In genomic region chr11:15627560-15627959, GRCh38 we compare ENCODE assay signal across 23 cellular contexts.
DNase-seq lines count a peak whose midpoint lies in the region; ATAC-seq, FAIRE-seq and TF ChIP-seq lines count a peak whose summit lies in the region.
"Had no signal": no experiment of that assay in that cellular context is flagged by ENCODE, and none has a peak within 500 bp of the region (broad histone marks: within the 10 kb centered on the region; RNA-seq: fewer than 3 reads in every experiment).

No MANE protein-coding gene starts in this region.

- no peak overlapping the region for H2BK20ac ChIP-seq in IMR-90 (ENCODE audit: low read depth, low read length)

- H4K5ac ChIP-seq in IMR-90 (ENCODE audit: low read depth, low read length): no peak overlapping the region

- peaks cover 9% of the 10 kb centered on the region for H3K27me3 ChIP-seq in IMR-90 (ENCODE audit: control insufficient read depth, insufficient read depth, low read length)
- H3K27me3 ChIP-seq in bronchial epithelial cell (ENCODE audit: control insufficient read depth, insufficient read depth, low read length): no peaks in the 10 kb centered on the region
- H3K27me3 ChIP-seq in mesenchymal stem cell (ENCODE audit: control insufficient read depth in 1 of 2, insufficient read depth in 1 of 2, low read length in 2 of 2): peaks cover 0 to 27% of the 10 kb centered on the region in 2 experiments
- no peaks in the 10 kb centered on the region for H3K27me3 ChIP-seq in lower lobe of right lung (ENCODE audit: low read depth)
- no peaks in the 10 kb centered on the region for H3K27me3 ChIP-seq in prostate gland (replicated peaks; ENCODE audit: insufficient read depth)
- H3K27me3 ChIP-seq: ovary had no signal

- H3K79me1 ChIP-seq in IMR-90 (ENCODE audit: low read depth in 1 of 2, low read length in 2 of 2) (no peaks in the 10 kb centered on the region), mesenchymal stem cell (replicated peaks; ENCODE audit: low read length, poor library complexity, severe bottlenecking) (no peaks in the 10 kb centered on the region)

- no peak overlapping the region for H2AK5ac ChIP-seq in IMR-90 (ENCODE audit: low read depth, low read length)
- no peak overlapping the region for H2AK5ac ChIP-seq in mesenchymal stem cell (ENCODE audit: low read length, severe bottlenecking)

- H3K4ac ChIP-seq in IMR-90 (ENCODE audit: low read depth, low read length) (no peak overlapping the region), mesenchymal stem cell (ENCODE audit: low read depth in 1 of 2, low read length in 2 of 2) (no peak overlapping the region)

- H4K91ac ChIP-seq in IMR-90 (ENCODE audit: insufficient read depth, low read depth, low read length) (no peak overlapping the region), mesenchymal stem cell (ENCODE audit: low read length) (no peak overlapping the region)

- BruUV-seq in IMR-90 (replicated peaks; lab: Mats Ljungman, UMichigan): no TSS peak

- dilution Hi-C loops in IMR-90 (cut with HindIII; ENCODE audit: low sequenced_read_pairs, unreplicated experiment): no loop called here

- no peak overlapping the region for H2AK9ac ChIP-seq in IMR-90 (replicated peaks; ENCODE audit: low read depth, low read length, poor library complexity)

- H3K4me3 ChIP-seq in IMR-90 (ENCODE audit: insufficient read depth, low read depth, low read length) (no peak overlapping the region), bronchial epithelial cell (ENCODE audit: low read depth, low read length) (no peak overlapping the region), mesenchymal stem cell (ENCODE audit: insufficient read depth in 1 of 2, low read depth in 1 of 2, low read length in 2 of 2) (no peak overlapping the region), lower lobe of right lung (no peak overlapping the region), prostate gland (no peak overlapping the region)
- H3K4me3 ChIP-seq: GM23338, ovary, sigmoid colon, SJSA1, thoracic aorta had no signal

- no peaks in the 10 kb centered on the region for H3K9me1 ChIP-seq in IMR-90 (ENCODE audit: insufficient read depth, low read length)

- H3K9me3 ChIP-seq in IMR-90 (ENCODE audit: control insufficient read depth, insufficient read depth, low read length) (no peaks in the 10 kb centered on the region), mesenchymal stem cell (ENCODE audit: control insufficient read depth, low read length) (no peaks in the 10 kb centered on the region), lower lobe of right lung (no peaks in the 10 kb centered on the region), prostate gland (no peaks in the 10 kb centered on the region)
- H3K9me3 ChIP-seq: ovary, sigmoid colon, SJSA1, thoracic aorta had no signal

- H4K20me1 ChIP-seq in IMR-90 (ENCODE audit: insufficient read depth, low read length): no peaks in the 10 kb centered on the region

- POLR2A ChIA-PET in IMR-90 (lab: Charles Lee; ENCODE audit: unreplicated experiment): no interaction called here

- H3K4me1 ChIP-seq in IMR-90 (ENCODE audit: control insufficient read depth, insufficient read depth, low read length): peaks cover 7% of the 10 kb centered on the region
- H3K4me1 ChIP-seq in mesenchymal stem cell (ENCODE audit: control insufficient read depth, insufficient read depth, low read depth, low read length): no peaks in the 10 kb centered on the region
- H3K4me1 ChIP-seq in lower lobe of right lung: no peaks in the 10 kb centered on the region
- H3K4me1 ChIP-seq in prostate gland (replicated peaks): no peaks in the 10 kb centered on the region
- H3K4me1 ChIP-seq: sigmoid colon had no signal

- H4K8ac ChIP-seq in IMR-90 (ENCODE audit: low read depth in 2 of 2, low read length in 2 of 2): no peak overlapping the region
- peak overlapping the region; percentile 27 for H4K8ac ChIP-seq in mesenchymal stem cell (ENCODE audit: low read length)

- H2AFZ ChIP-seq in IMR-90 (replicated peaks; ENCODE audit: low read length, poor library complexity) (no peak overlapping the region), mesenchymal stem cell (ENCODE audit: low read depth, low read length) (no peak overlapping the region)
- H2AFZ ChIP-seq: GM23338 had no signal

- ATAC-seq in IMR-90 (ENCODE audit: low read depth) (peak; percentile 88), lower lobe of right lung (no peak)
- ATAC-seq: activated CD4-positive, CD25-positive, alpha-beta regulatory T cell treated with anti-CD3 and anti-CD28 coated beads, Interleukin-2, amount 50 U/mL, for 24 hours; activated naive CD4-positive, alpha-beta T cell treated with anti-CD3 and anti-CD28 coated beads, Interleukin-2, amount 50 U/mL, for 72 hours; GM23338; stimulated activated memory B cell treated with anti-CD40 and anti-IgM and Interleukin-4, amounts not matched to agents 10 μg/mL and 1 μg/mL and 100 μg/mL, for 72 hours had no signal

- no peak overlapping the region for H3K56ac ChIP-seq in IMR-90 (ENCODE audit: extremely low read depth, insufficient read depth, low read length)

- no peak overlapping the region for H3K4me2 ChIP-seq in IMR-90 (ENCODE audit: low read depth, low read length)
- no peak overlapping the region for H3K4me2 ChIP-seq in mesenchymal stem cell (ENCODE audit: low read length, poor library complexity, severe bottlenecking)
- H3K4me2 ChIP-seq: GM23338 had no signal

- no peak for TF ChIP-seq POLR2A in IMR-90 (IDR thresholded peaks at IDR 0.05; ENCODE audit: low read depth, low read length)
- TF ChIP-seq POLR2A in prostate gland (IDR thresholded peaks at IDR 0.05): no peak

- H2BK15ac ChIP-seq in IMR-90 (ENCODE audit: low read depth, low read length) (no peak overlapping the region), mesenchymal stem cell (ENCODE audit: low read depth, poor library complexity, severe bottlenecking) (no peak overlapping the region)

- intact Hi-C loops in IMR-90 (cut with micrococcal nuclease) (loop anchor here (10.0 kb wide), 1 partner anchor 203 kb away; no protein-coding TSS in a partner anchor), lower lobe of right lung (cut with DNase I) (no loop called here), prostate gland (cut with DNase I) (no loop called here)

- TF ChIP-seq RAD21 in IMR-90 (IDR thresholded peaks at IDR 0.05; ENCODE audit: low read length): no peak

- H3K9ac ChIP-seq in IMR-90 (ENCODE audit: low read depth, low read length): no peak overlapping the region
- H3K9ac ChIP-seq in mesenchymal stem cell (ENCODE audit: low read length): no peak overlapping the region

- H3K14ac ChIP-seq in IMR-90 (replicated peaks; ENCODE audit: low read depth, low read length): no peak overlapping the region
- no peak overlapping the region for H3K14ac ChIP-seq in mesenchymal stem cell (ENCODE audit: low read length in 2 of 2)

- peak; percentile 30 for DNase-seq in AG20443 (ENCODE audit: low spot score)
- DNase-seq in IMR-90: peak; percentile 74
- DNase-seq in bronchial epithelial cell (ENCODE audit: low read depth): peak; percentile 41
- DNase-seq in mesenchymal stem cell: peak; percentile 59
- no peak for DNase-seq in SW480 (ENCODE audit: low spot score)
- no peak for DNase-seq in lower lobe of right lung
- no peak for DNase-seq in prostate gland (ENCODE audit: low spot score)
- DNase-seq in OCI-M1 (lab: John Stamatoyannopoulos, UW): no peak
- DNase-seq: activated T-cell treated with anti-CD3 and anti-CD28 coated beads, Interleukin-2, amount 50 U/mL, for 48 hours; Karpas-422; naive B cell; NCI-H2171; NCI-H69; ovary; sigmoid colon; T1000 had no signal

- no peak overlapping the region for H2BK120ac ChIP-seq in IMR-90 (ENCODE audit: low read depth, low read length)
- H2BK120ac ChIP-seq in mesenchymal stem cell (ENCODE audit: low read depth, low read length): no peak overlapping the region

- H3K27ac ChIP-seq in IMR-90 (ENCODE audit: insufficient read depth, low read length): no peak overlapping the region
- H3K27ac ChIP-seq in mesenchymal stem cell (ENCODE audit: low read length, poor library complexity, severe bottlenecking): no peak overlapping the region
- no peak overlapping the region for H3K27ac ChIP-seq in lower lobe of right lung
- H3K27ac ChIP-seq in prostate gland: no peak overlapping the region
- H3K27ac ChIP-seq: epithelial cell of prostate, ovary, sigmoid colon, SJSA1, thoracic aorta had no signal

- H2BK12ac ChIP-seq in mesenchymal stem cell (ENCODE audit: low read length in 2 of 2): no peak overlapping the region

- H2BK5ac ChIP-seq in IMR-90 (ENCODE audit: low read depth, low read length, poor library complexity, severe bottlenecking) (no peak overlapping the region), mesenchymal stem cell (ENCODE audit: low read depth, low read length, poor library complexity, severe bottlenecking) (no peak overlapping the region)

- no peak for FAIRE-seq in bronchial epithelial cell (lab: Jason Lieb, UNC)

- H3K36me3 ChIP-seq in IMR-90 (ENCODE audit: control insufficient read depth, insufficient read depth, low read length): no peaks in the 10 kb centered on the region
- H3K36me3 ChIP-seq in bronchial epithelial cell (ENCODE audit: control insufficient read depth, insufficient read depth, low read length): no peaks in the 10 kb centered on the region
- no peaks in the 10 kb centered on the region for H3K36me3 ChIP-seq in mesenchymal stem cell (ENCODE audit: control insufficient read depth in 1 of 2, insufficient read depth in 2 of 2, low read depth in 1 of 2, low read length in 2 of 2)
- no peaks in the 10 kb centered on the region for H3K36me3 ChIP-seq in lower lobe of right lung
- H3K36me3 ChIP-seq in prostate gland: no peaks in the 10 kb centered on the region
- H3K36me3 ChIP-seq: ovary, sigmoid colon, SJSA1, thoracic aorta had no signal

- in situ Hi-C loops in IMR-90 (cut with MboI; ENCODE audit: low sequenced_read_pairs): no loop called here

- CTCF ChIA-PET in IMR-90 (lab: Yijun Ruan, JAX): no interaction called here

- H3K23ac ChIP-seq in IMR-90 (ENCODE audit: low read depth, low read length) (no peak overlapping the region), mesenchymal stem cell (ENCODE audit: low read length in 2 of 2) (no peak overlapping the region)

- TF ChIP-seq CTCF in IMR-90 (conservative IDR thresholded peaks at IDR 0.05; ENCODE audit: low read depth, low read length) (no peak), bronchial epithelial cell (IDR thresholded peaks at IDR 0.05; ENCODE audit: insufficient read depth, low read length, severe bottlenecking) (no peak), lower lobe of right lung (IDR thresholded peaks at IDR 0.05) (no peak), prostate gland (IDR thresholded peaks at IDR 0.05) (no peak)

- H3K18ac ChIP-seq in IMR-90 (ENCODE audit: low read depth, low read length): no peak overlapping the region
- H3K18ac ChIP-seq in mesenchymal stem cell (ENCODE audit: low read depth in 1 of 2, low read length in 2 of 2): no peak overlapping the region

TF ChIP-seq in IMR-90, 13 proteins besides CTCF, POLR2A, EP300 and RAD21:
- TF ChIP-seq SMC3 (IDR thresholded peaks at IDR 0.05; ENCODE audit: low read depth, low read length) (no peak), RCOR1 (IDR thresholded peaks at IDR 0.05; ENCODE audit: insufficient replicate concordance, low read length) (peak; percentile 52)

Comparison
In these comparisons a context has a peak if more than half of its experiments do, and no peak if none do; other contexts are left out.
1. DNase-seq: peak in AG20443 (single experiment), IMR-90 (single experiment), bronchial epithelial cell (single experiment) and mesenchymal stem cell (single experiment); none in SW480 (single experiment), lower lobe of right lung (single experiment), prostate gland (single experiment) and OCI-M1 (single experiment).